In genomic region chr10:113337142-113337541, GRCh38 we compare ENCODE assay signal across 13 cellular contexts.
A peak's percentile ranks its signal among the peaks of the same experiment; 100 is the strongest.
DNase-seq lines count a peak whose midpoint lies in the region; ATAC-seq and TF ChIP-seq lines count a peak whose summit lies in the region.
"Had no signal": no experiment of that assay in that cellular context is flagged by ENCODE, and none has a peak within 500 bp of the region (broad histone marks: within the 10 kb centered on the region; RNA-seq: fewer than 3 reads in every experiment).

No MANE protein-coding gene starts in this region.

- ATAC-seq in SK-N-SH treated with all-trans-retinoic acid at 6 μM for 48 hours (peak; percentile 81), HG02884 (IDR thresholded peaks at IDR 0.05; ENCODE audit: unreplicated experiment) (no peak)
- ATAC-seq: A549, HCT116, K562 had no signal

- DNase-seq in GM03348 (ENCODE audit: low spot score) (peak; percentile 40), fibroblast of the conjunctiva (ENCODE audit: low read depth) (peak; percentile 4), NOMO-1 treated with dmso at 0.1 percent for 144 hours (lab: John Stamatoyannopoulos, UW; ENCODE audit: unreplicated experiment) (no peak), medulla oblongata (ENCODE audit: extremely low spot score) (no peak)
- DNase-seq: C1 segment of cervical spinal cord; Calu3; CD4-positive, alpha-beta T cell; DMS 273 treated with DMSO at 0.1 percent for 48 hours had no signal

TF ChIP-seq in SK-N-SH treated with all-trans-retinoic acid at 6 μM for 48 hours, 23 proteins besides CTCF, POLR2A, EP300 and RAD21:
- no peak for TF ChIP-seq ZC3H10 (CRISPR knock-in tag; IDR thresholded peaks at IDR 0.05)
- TF ChIP-seq ZNF8 (CRISPR knock-in tag; IDR thresholded peaks at IDR 0.05) = no peak
- no peak for TF ChIP-seq PPARA (CRISPR knock-in tag; IDR thresholded peaks at IDR 0.05; ENCODE audit: borderline replicate concordance)
- TF ChIP-seq BACH2 (CRISPR knock-in tag; IDR thresholded peaks at IDR 0.05; ENCODE audit: borderline replicate concordance) = no peak
- TF ChIP-seq, protein P1, sequence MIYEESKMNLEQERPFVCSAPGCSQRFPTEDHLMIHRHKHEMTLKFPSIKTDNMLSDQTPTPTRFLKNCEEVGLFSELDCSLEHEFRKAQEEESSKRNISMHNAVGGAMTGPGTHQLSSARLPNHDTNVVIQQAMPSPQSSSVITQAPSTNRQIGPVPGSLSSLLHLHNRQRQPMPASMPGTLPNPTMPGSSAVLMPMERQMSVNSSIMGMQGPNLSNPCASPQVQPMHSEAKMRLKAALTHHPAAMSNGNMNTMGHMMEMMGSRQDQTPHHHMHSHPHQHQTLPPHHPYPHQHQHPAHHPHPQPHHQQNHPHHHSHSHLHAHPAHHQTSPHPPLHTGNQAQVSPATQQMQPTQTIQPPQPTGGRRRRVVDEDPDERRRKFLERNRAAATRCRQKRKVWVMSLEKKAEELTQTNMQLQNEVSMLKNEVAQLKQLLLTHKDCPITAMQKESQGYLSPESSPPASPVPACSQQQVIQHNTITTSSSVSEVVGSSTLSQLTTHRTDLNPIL (CRISPR knock-in tag; IDR thresholded peaks at IDR 0.05; ENCODE audit: low read depth) = no peak
- TF ChIP-seq, protein P2, sequence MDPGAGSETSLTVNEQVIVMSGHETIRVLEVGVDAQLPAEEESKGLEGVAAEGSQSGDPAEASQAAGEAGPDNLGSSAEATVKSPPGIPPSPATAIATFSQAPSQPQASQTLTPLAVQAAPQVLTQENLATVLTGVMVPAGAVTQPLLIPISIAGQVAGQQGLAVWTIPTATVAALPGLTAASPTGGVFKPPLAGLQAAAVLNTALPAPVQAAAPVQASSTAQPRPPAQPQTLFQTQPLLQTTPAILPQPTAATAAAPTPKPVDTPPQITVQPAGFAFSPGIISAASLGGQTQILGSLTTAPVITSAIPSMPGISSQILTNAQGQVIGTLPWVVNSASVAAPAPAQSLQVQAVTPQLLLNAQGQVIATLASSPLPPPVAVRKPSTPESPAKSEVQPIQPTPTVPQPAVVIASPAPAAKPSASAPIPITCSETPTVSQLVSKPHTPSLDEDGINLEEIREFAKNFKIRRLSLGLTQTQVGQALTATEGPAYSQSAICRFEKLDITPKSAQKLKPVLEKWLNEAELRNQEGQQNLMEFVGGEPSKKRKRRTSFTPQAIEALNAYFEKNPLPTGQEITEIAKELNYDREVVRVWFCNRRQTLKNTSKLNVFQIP (CRISPR knock-in tag; IDR thresholded peaks at IDR 0.05; ENCODE audit: borderline replicate concordance, low read depth) = no peak
- TF ChIP-seq CSDC2 (CRISPR knock-in tag; IDR thresholded peaks at IDR 0.05) = no peak
- TF ChIP-seq ZNF565 (CRISPR knock-in tag; conservative IDR thresholded peaks at IDR 0.05; ENCODE audit: low read depth) = no peak
- TF ChIP-seq ARNTL (CRISPR knock-in tag; IDR thresholded peaks at IDR 0.05; ENCODE audit: borderline replicate concordance, low read depth) = no peak
- no peak for TF ChIP-seq TSHZ2 (CRISPR knock-in tag; IDR thresholded peaks at IDR 0.05)
- TF ChIP-seq, protein P3, sequence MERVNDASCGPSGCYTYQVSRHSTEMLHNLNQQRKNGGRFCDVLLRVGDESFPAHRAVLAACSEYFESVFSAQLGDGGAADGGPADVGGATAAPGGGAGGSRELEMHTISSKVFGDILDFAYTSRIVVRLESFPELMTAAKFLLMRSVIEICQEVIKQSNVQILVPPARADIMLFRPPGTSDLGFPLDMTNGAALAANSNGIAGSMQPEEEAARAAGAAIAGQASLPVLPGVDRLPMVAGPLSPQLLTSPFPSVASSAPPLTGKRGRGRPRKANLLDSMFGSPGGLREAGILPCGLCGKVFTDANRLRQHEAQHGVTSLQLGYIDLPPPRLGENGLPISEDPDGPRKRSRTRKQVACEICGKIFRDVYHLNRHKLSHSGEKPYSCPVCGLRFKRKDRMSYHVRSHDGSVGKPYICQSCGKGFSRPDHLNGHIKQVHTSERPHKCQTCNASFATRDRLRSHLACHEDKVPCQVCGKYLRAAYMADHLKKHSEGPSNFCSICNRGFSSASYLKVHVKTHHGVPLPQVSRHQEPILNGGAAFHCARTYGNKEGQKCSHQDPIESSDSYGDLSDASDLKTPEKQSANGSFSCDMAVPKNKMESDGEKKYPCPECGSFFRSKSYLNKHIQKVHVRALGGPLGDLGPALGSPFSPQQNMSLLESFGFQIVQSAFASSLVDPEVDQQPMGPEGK (CRISPR knock-in tag; IDR thresholded peaks at IDR 0.05; ENCODE audit: borderline replicate concordance) = no peak
- no peak for TF ChIP-seq TOX (CRISPR knock-in tag; IDR thresholded peaks at IDR 0.05; ENCODE audit: borderline replicate concordance)
- TF ChIP-seq ZFP30 (CRISPR knock-in tag; IDR thresholded peaks at IDR 0.05) = no peak

Comparison
In these comparisons a context has a peak if more than half of its experiments do, and no peak if none do; other contexts are left out.
1. DNase-seq: peak in GM03348 (single experiment) and fibroblast of the conjunctiva (single experiment); none in NOMO-1 treated with dmso at 0.1 percent for 144 hours (single experiment) and medulla oblongata (single experiment).